In the genomic region with DNA sequence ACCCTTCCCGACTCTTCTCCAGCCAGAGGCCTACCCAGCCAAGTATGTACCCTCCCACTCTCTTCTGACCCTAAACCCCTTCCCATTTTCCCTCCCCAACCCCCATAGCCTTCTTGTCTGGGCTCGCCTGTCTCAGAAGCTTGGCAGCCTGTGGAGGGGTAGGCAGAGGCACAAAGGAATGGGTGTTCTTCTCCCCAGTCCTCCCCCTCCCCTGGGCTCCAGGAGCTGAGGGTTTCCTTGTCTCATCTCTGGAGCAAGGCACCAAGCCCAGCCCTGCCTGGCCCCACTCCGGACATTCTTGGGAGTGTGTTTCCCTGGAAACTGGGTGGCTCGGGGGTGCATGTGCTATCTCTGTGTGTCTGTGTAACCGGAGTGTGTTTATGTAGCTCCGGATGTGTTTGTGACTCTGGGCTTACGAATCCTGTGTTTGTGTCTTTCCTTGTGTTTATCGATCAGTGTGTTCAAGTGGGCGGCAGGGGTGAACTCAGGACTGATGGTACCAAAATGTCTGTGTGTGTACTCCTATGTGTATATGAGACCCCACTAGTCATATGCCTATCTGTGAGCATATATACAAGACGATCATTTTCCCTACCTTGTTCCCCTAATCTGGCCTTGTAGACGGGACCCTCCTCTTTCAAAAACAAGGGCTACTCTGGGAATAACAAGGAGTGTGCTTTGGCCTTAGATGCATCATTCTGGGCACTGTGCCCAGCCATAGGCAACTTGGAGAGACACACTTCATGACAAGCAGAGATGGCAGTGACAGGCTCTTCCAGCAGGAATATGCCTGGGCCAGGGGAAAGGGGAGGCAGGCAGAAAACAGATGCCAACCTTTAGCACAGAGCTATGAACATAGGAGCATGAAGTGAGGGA, we compare ENCODE assay signal across 9 cellular contexts. TPM values are rescaled to one million over a fixed set of nuclear protein-coding genes. Genes with fewer than 3 reads are reported as not detected.
DNase-seq lines count a peak whose midpoint lies in the region; ATAC-seq and TF ChIP-seq lines count a peak whose summit lies in the region.
"Had no signal": no experiment of that assay in that cellular context is flagged by ENCODE, and none has a peak within 500 bp of the region (broad histone marks: within the 10 kb centered on the region; RNA-seq: fewer than 3 reads in every experiment).

No MANE protein-coding gene starts in this region.

- CTCF ChIA-PET in GM10248 (lab: Yijun Ruan, JAX), result interaction anchor here (1.1 to 1.2 kb wide), 2 partner anchors 11 to 71 kb away, joined by 3 read pairs; partner anchors contain the start of gene PHLDB1

- TF ChIP-seq CTCF in GM10248 (IDR thresholded peaks at IDR 0.05; ENCODE audit: control extremely low read depth, extremely low read depth, low read depth, missing control alignments), result no peak

- peak overlapping the region; percentile 3 for H4K12ac ChIP-seq in trophoblast cell (ENCODE audit: low read depth, low read length)

- H3K4ac ChIP-seq in trophoblast cell (ENCODE audit: low read depth, low read length), result peak overlapping the region; percentile 63

- H2AFZ ChIP-seq in trophoblast cell (ENCODE audit: insufficient read depth, low read length, poor library complexity), result peak overlapping the region; percentile 66

- peaks cover 0 to 13% (median 0%) of the 10 kb centered on the region in 11 experiments; a peak in 3 of 22 replicates for H4K20me1 ChIP-seq in BLaER1 treated with 17β-estradiol and CSF1 and Interleukin-3, amounts not matched to agents 10 nM and 100 nM

- H3K4me1 ChIP-seq in BLaER1 treated with 17β-estradiol and CSF1 and Interleukin-3, amounts not matched to agents 10 nM and 100 nM, result peaks cover 47 to 67% (median 50%) of the 10 kb centered on the region in 10 experiments
- H3K4me1 ChIP-seq in trophoblast cell (ENCODE audit: control insufficient read depth in 1 of 2, insufficient read depth in 2 of 2, low read length in 2 of 2), result peaks cover 50 to 69% of the 10 kb centered on the region in 2 experiments

- H2BK12ac ChIP-seq in trophoblast cell (ENCODE audit: low read length), result peak overlapping the region; percentile 67

- peaks cover 0 to 4% (median 0%) of the 10 kb centered on the region in 11 experiments; a peak in 1 of 22 replicates for H3K36me3 ChIP-seq in BLaER1 treated with 17β-estradiol and CSF1 and Interleukin-3, amounts not matched to agents 10 nM and 100 nM
- no peaks in the 10 kb centered on the region for H3K36me3 ChIP-seq in trophoblast cell (ENCODE audit: control insufficient read depth in 1 of 2, insufficient read depth in 2 of 2, low read length in 2 of 2)

- H3K18ac ChIP-seq in trophoblast cell (ENCODE audit: low read length), result peak overlapping the region; percentile 76

- POLR2A ChIA-PET in GM10248 (lab: Yijun Ruan, JAX), result interaction anchor here (0.5 kb wide), 1 partner anchor 255 kb away, joined by 4 read pairs; no protein-coding TSS in a partner anchor

- peaks cover 38% of the 10 kb centered on the region for H3K79me1 ChIP-seq in trophoblast cell (ENCODE audit: low read length)

- no CpG with 5 or more reads among the region's 11 CpGs for WGBS in trophoblast cell (ENCODE audit: extremely low coverage, insufficient coverage, insufficient read length)

- H2AK5ac ChIP-seq in trophoblast cell (ENCODE audit: low read length), result peak overlapping the region; percentile 96

- H3K4me3 ChIP-seq in BLaER1 treated with 17β-estradiol and CSF1 and Interleukin-3, amounts not matched to agents 10 nM and 100 nM, result no peak overlapping the region
- H3K4me3 ChIP-seq in trophoblast cell (ENCODE audit: low read depth, low read length), result no peak overlapping the region

- H3K4me2 ChIP-seq in BLaER1 treated with 17β-estradiol and CSF1 and Interleukin-3, amounts not matched to agents 10 nM and 100 nM, result peak overlapping the region; percentile 39 to 98 (median 94); a peak in 21 of 22 replicates
- peak overlapping the region; percentile 7 for H3K4me2 ChIP-seq in trophoblast cell (ENCODE audit: low read length)

- no peaks in the 10 kb centered on the region for H3K9me3 ChIP-seq in BLaER1 treated with 17β-estradiol and CSF1 and Interleukin-3, amounts not matched to agents 10 nM and 100 nM (replicated peaks in 1 of 11)
- H3K9me3 ChIP-seq in trophoblast cell (ENCODE audit: insufficient read depth, low read depth, low read length), result no peaks in the 10 kb centered on the region

- peak; percentile 73 for DNase-seq in SW480 (ENCODE audit: low spot score)
- peak; percentile 93 for DNase-seq in globus pallidus (ENCODE audit: low spot score)
- DNase-seq in trophoblast cell, result no peak
- DNase-seq in T1000 (lab: John Stamatoyannopoulos, UW), result no peak
- DNase-seq in GM10248 (ENCODE audit: extremely low spot score), result no peak

- no peak overlapping the region for H3K23ac ChIP-seq in trophoblast cell (ENCODE audit: low read length)

- no peak for ATAC-seq in GM18870 (IDR thresholded peaks at IDR 0.05; ENCODE audit: unreplicated experiment)
- ATAC-seq in HG02973 (IDR thresholded peaks at IDR 0.05; ENCODE audit: unreplicated experiment), result no peak

- peak overlapping the region; percentile 59 for H4K8ac ChIP-seq in trophoblast cell (ENCODE audit: low read depth, low read length)

- peak overlapping the region; percentile 84 for H3K14ac ChIP-seq in trophoblast cell (ENCODE audit: low read length)

- H2BK120ac ChIP-seq in trophoblast cell (ENCODE audit: insufficient read depth, low read length, poor library complexity), result peak overlapping the region; percentile 92

- peaks cover 8% of the 10 kb centered on the region for H3K79me2 ChIP-seq in trophoblast cell (ENCODE audit: control insufficient read depth, insufficient read depth, low read length, poor library complexity)

- H2BK5ac ChIP-seq in trophoblast cell (ENCODE audit: low read depth, low read length, poor library complexity), result peak overlapping the region; percentile 73

- peak overlapping the region; percentile 82 for H4K91ac ChIP-seq in trophoblast cell (ENCODE audit: low read depth, low read length)

- peak overlapping the region in 7 of 11 experiments; percentile 17 to 58 (median 51); a peak in 9 of 22 replicates for H3K9ac ChIP-seq in BLaER1 treated with 17β-estradiol and CSF1 and Interleukin-3, amounts not matched to agents 10 nM and 100 nM
- H3K9ac ChIP-seq in trophoblast cell (ENCODE audit: low read length), result no peak overlapping the region

- peaks cover 5 to 13% (median 8%) of the 10 kb centered on the region in 11 experiments; a peak in 20 of 22 replicates for H3K27me3 ChIP-seq in BLaER1 treated with 17β-estradiol and CSF1 and Interleukin-3, amounts not matched to agents 10 nM and 100 nM
- H3K27me3 ChIP-seq in trophoblast cell (ENCODE audit: insufficient read depth, low read length), result no peaks in the 10 kb centered on the region
- H3K27me3 ChIP-seq: foreskin keratinocyte had no signal

- peak overlapping the region in 10 of 11 experiments; percentile 39 to 77 (median 64); a peak in 14 of 22 replicates for H3K27ac ChIP-seq in BLaER1 treated with 17β-estradiol and CSF1 and Interleukin-3, amounts not matched to agents 10 nM and 100 nM
- H3K27ac ChIP-seq in trophoblast cell (ENCODE audit: low read depth, low read length), result peak overlapping the region; percentile 91
- H3K27ac ChIP-seq: foreskin keratinocyte had no signal

RNA-seq across cellular contexts. Expression of gene PHLDB1, which starts 10.9 kb away (rescaled TPM):
- polyA plus RNA-seq in trophoblast cell (2013), result 22.5 and 22.6 TPM in 2 replicates

RNA-seq across cellular contexts. Expression of gene ARCN1, which starts 46.1 kb away (rescaled TPM):
- 246 and 250 TPM in 2 replicates for polyA plus RNA-seq in trophoblast cell (2013)

RNA-seq across cellular contexts. Expression of gene IFT46, which starts 52.6 kb away (rescaled TPM):
- 11.9 and 13.7 TPM in 2 replicates for polyA plus RNA-seq in trophoblast cell (2013)

Comparison
In these comparisons a context has a peak if more than half of its experiments do, and no peak if none do; other contexts are left out.
1. DNase-seq: peak in SW480 (single experiment) and globus pallidus (single experiment); none in trophoblast cell (0 of 2), T1000 (single experiment) and GM10248 (single experiment).